ENCODE assay signal across 13 cellular contexts in genomic region chr10:86017841-86018734, GRCh38.
DNase-seq lines count a peak whose midpoint lies in the region; ATAC-seq and TF ChIP-seq lines count a peak whose summit lies in the region.
"Had no signal": no experiment of that assay in that cellular context is flagged by ENCODE, and none has a peak within 500 bp of the region (broad histone marks: within the 10 kb centered on the region; RNA-seq: fewer than 3 reads in every experiment).

No MANE protein-coding gene starts in this region.

- no peaks in the 10 kb centered on the region for H3K4me1 ChIP-seq in left lung
- H3K4me1 ChIP-seq: foreskin keratinocyte, SJCRH30 had no signal

- no peaks in the 10 kb centered on the region for H3K9me3 Mint-ChIP-seq in activated naive CD4-positive, alpha-beta T cell treated with anti-CD3 and anti-CD28 coated beads for 36 hours
- H3K9me3 Mint-ChIP-seq: brain had no signal

- H3K4me3 ChIP-seq in left lung: no peak overlapping the region
- H3K4me3 ChIP-seq: GM23248, SJCRH30 had no signal

- CTCF ChIA-PET in activated naive CD4-positive, alpha-beta T cell treated with anti-CD3 and anti-CD28 coated beads for 36 hours (lab: Charles Lee): interaction anchor here (0.6 kb wide), 1 partner anchor 52 kb away, joined by 5 read pairs; no protein-coding TSS in a partner anchor

- no peak for TF ChIP-seq CTCF in left lung (IDR thresholded peaks at IDR 0.05)

- ATAC-seq in GM18519 (IDR thresholded peaks at IDR 0.05; ENCODE audit: low FRiP score, unreplicated experiment) (peak; percentile 56), HG02678 (IDR thresholded peaks at IDR 0.05; ENCODE audit: unreplicated experiment) (peak; percentile 55), left lung (peak; percentile 96), HG03520 (IDR thresholded peaks at IDR 0.05; ENCODE audit: unreplicated experiment) (no peak)
- ATAC-seq: activated CD8-positive, alpha-beta memory T cell treated with anti-CD3 and anti-CD28 coated beads, Interleukin-2, amount 10 ng/mL, durations not matched to agents 7 days and 5 days; foreskin keratinocyte had no signal

- H3K27ac ChIP-seq in left lung: no peak overlapping the region
- H3K27ac ChIP-seq: foreskin keratinocyte, GM23248, SJCRH30 had no signal

- H3K4me1 Mint-ChIP-seq in activated naive CD4-positive, alpha-beta T cell treated with anti-CD3 and anti-CD28 coated beads for 36 hours (ENCODE audit: low read depth): no peaks in the 10 kb centered on the region

- H3K27me3 Mint-ChIP-seq in activated naive CD4-positive, alpha-beta T cell treated with anti-CD3 and anti-CD28 coated beads for 36 hours (ENCODE audit: low read depth): peaks cover 4% of the 10 kb centered on the region
- H3K27me3 Mint-ChIP-seq: activated CD8-positive, alpha-beta memory T cell treated with anti-CD3 and anti-CD28 coated beads, Interleukin-2, amount 10 ng/mL, durations not matched to agents 7 days and 5 days had no signal

- H3K27ac Mint-ChIP-seq in activated naive CD4-positive, alpha-beta T cell treated with anti-CD3 and anti-CD28 coated beads for 36 hours: no peak overlapping the region
- H3K27ac Mint-ChIP-seq: activated CD8-positive, alpha-beta memory T cell treated with anti-CD3 and anti-CD28 coated beads, Interleukin-2, amount 10 ng/mL, durations not matched to agents 7 days and 5 days had no signal

- DNase-seq in NCI-H2107 (lab: John Stamatoyannopoulos, UW) (peak; percentile 29), left lung (peak in 1 of 2 donors; percentile 47), kidney glomerular epithelial cell (lab: John Stamatoyannopoulos, UW) (no peak)
- no peak for DNase-seq in central memory CD4-positive, alpha-beta T cell
- DNase-seq in activated naive CD4-positive, alpha-beta T cell treated with anti-CD3 and anti-CD28 coated beads for 36 hours: no peak
- DNase-seq: activated CD8-positive, alpha-beta memory T cell treated with anti-CD3 and anti-CD28 coated beads, Interleukin-2, amount 10 ng/mL, durations not matched to agents 7 days and 5 days; foreskin keratinocyte; GM23248; SJCRH30 had no signal

- intact Hi-C loops in left lung (cut with DNase I): no loop called here
- intact Hi-C loops in activated naive CD4-positive, alpha-beta T cell treated with anti-CD3 and anti-CD28 coated beads for 36 hours (cut with micrococcal nuclease): no loop called here

- H3K36me3 Mint-ChIP-seq in activated naive CD4-positive, alpha-beta T cell treated with anti-CD3 and anti-CD28 coated beads for 36 hours (ENCODE audit: low read depth): no peaks in the 10 kb centered on the region
- H3K36me3 Mint-ChIP-seq: activated CD8-positive, alpha-beta memory T cell treated with anti-CD3 and anti-CD28 coated beads, Interleukin-2, amount 10 ng/mL, durations not matched to agents 7 days and 5 days; brain had no signal

- no peaks in the 10 kb centered on the region for H3K27me3 ChIP-seq in left lung
- H3K27me3 ChIP-seq: foreskin keratinocyte, SJCRH30 had no signal

- no peak overlapping the region for H3K4me3 Mint-ChIP-seq in activated naive CD4-positive, alpha-beta T cell treated with anti-CD3 and anti-CD28 coated beads for 36 hours
- H3K4me3 Mint-ChIP-seq: activated CD8-positive, alpha-beta memory T cell treated with anti-CD3 and anti-CD28 coated beads, Interleukin-2, amount 10 ng/mL, durations not matched to agents 7 days and 5 days; brain had no signal

- no peaks in the 10 kb centered on the region for H3K36me3 ChIP-seq in left lung
- H3K36me3 ChIP-seq: SJCRH30 had no signal

- H3K9me3 ChIP-seq in left lung: no peaks in the 10 kb centered on the region
- H3K9me3 ChIP-seq: SJCRH30 had no signal
